In genomic region chr15:78878356-78878755, GRCh38 we compare ENCODE assay signal across 10 cellular contexts. TPM values are rescaled to one million over a fixed set of nuclear protein-coding genes. Genes with fewer than 3 reads are reported as not detected.
DNase-seq lines count a peak whose midpoint lies in the region; ATAC-seq and TF ChIP-seq lines count a peak whose summit lies in the region.
"Had no signal": no experiment of that assay in that cellular context is flagged by ENCODE, and none has a peak within 500 bp of the region (broad histone marks: within the 10 kb centered on the region; RNA-seq: fewer than 3 reads in every experiment).

No MANE protein-coding gene starts in this region.

- H2AFZ ChIP-seq in GM23338, result no peak overlapping the region

- H3K9ac ChIP-seq in iPS-15b (ENCODE audit: low read depth, low read length), result no peak overlapping the region

- intact Hi-C loops in activated T-helper 1 cell treated with anti-CD3 and anti-CD28 coated beads, Interleukin-12 subunit alpha, Interleukin-12 subunit beta, Interleukin-2, Interleukin-4 antibody, amounts not matched to agents 30 ng/mL and 10 ng/mL and 1 ng/mL, durations not matched to agents 14 hours and 24 hours and 36 hours (cut with micrococcal nuclease), result no loop called here

- peak overlapping the region; percentile 80 for H3K4me2 ChIP-seq in GM23338

- H3K27ac ChIP-seq in GM23338 (ENCODE audit: low read depth), result peak overlapping the region; percentile 7

- H3K4me1 ChIP-seq in GM23338 (ENCODE audit: insufficient read depth) (peaks cover 41% of the 10 kb centered on the region), iPS-15b (ENCODE audit: control insufficient read depth, insufficient read depth, low read length) (peaks cover 22% of the 10 kb centered on the region)

- peak overlapping the region; percentile 85 for H3K27ac Mint-ChIP-seq in GM23338
- peak overlapping the region; percentile 75 for H3K27ac Mint-ChIP-seq in activated T-helper 1 cell treated with anti-CD3 and anti-CD28 coated beads, Interleukin-12 subunit alpha, Interleukin-12 subunit beta, Interleukin-2, Interleukin-4 antibody, amounts not matched to agents 30 ng/mL and 10 ng/mL and 1 ng/mL, durations not matched to agents 14 hours and 24 hours and 36 hours

- H3K27me3 ChIP-seq in GM23338 (ENCODE audit: insufficient read depth) (no peaks in the 10 kb centered on the region), iPS-15b (ENCODE audit: control insufficient read depth, insufficient read depth, low read length) (no peaks in the 10 kb centered on the region)
- H3K27me3 ChIP-seq: ascending aorta had no signal

- peaks cover 87% of the 10 kb centered on the region for H4K20me1 ChIP-seq in GM23338 (replicated peaks; ENCODE audit: insufficient read depth)

- H3K9me3 ChIP-seq in iPS-15b (ENCODE audit: control insufficient read depth, insufficient read depth, low read length), result no peaks in the 10 kb centered on the region
- H3K9me3 ChIP-seq: ascending aorta had no signal

- no peaks in the 10 kb centered on the region for H3K9me2 ChIP-seq in GM23338 (ENCODE audit: insufficient read depth)

- H3F3A ChIP-seq in GM23338 (replicated peaks; ENCODE audit: low read depth), result no peaks in the 10 kb centered on the region

- H3K36me3 Mint-ChIP-seq in GM23338 (ENCODE audit: low read depth), result peaks cover 55% of the 10 kb centered on the region
- peaks cover 32% of the 10 kb centered on the region for H3K36me3 Mint-ChIP-seq in activated T-helper 1 cell treated with anti-CD3 and anti-CD28 coated beads, Interleukin-12 subunit alpha, Interleukin-12 subunit beta, Interleukin-2, Interleukin-4 antibody, amounts not matched to agents 30 ng/mL and 10 ng/mL and 1 ng/mL, durations not matched to agents 14 hours and 24 hours and 36 hours (ENCODE audit: low read depth)

- peaks cover 99% of the 10 kb centered on the region for H3K79me2 ChIP-seq in GM23338 (replicated peaks; ENCODE audit: insufficient read depth)

- H3K4me3 ChIP-seq in GM23338 (peak overlapping the region; percentile 33), iPS-15b (ENCODE audit: low read depth, low read length) (peak overlapping the region; percentile 4)

- no peaks in the 10 kb centered on the region for H3K9me3 Mint-ChIP-seq in GM23338
- H3K9me3 Mint-ChIP-seq in activated T-helper 1 cell treated with anti-CD3 and anti-CD28 coated beads, Interleukin-12 subunit alpha, Interleukin-12 subunit beta, Interleukin-2, Interleukin-4 antibody, amounts not matched to agents 30 ng/mL and 10 ng/mL and 1 ng/mL, durations not matched to agents 14 hours and 24 hours and 36 hours, result no peaks in the 10 kb centered on the region

- TF ChIP-seq CTCF in GM23338 (conservative IDR thresholded peaks at IDR 0.05; ENCODE audit: low read depth in 2 of 2), result no peak

- H3K27me3 Mint-ChIP-seq in GM23338 (ENCODE audit: insufficient read depth, low read depth, poor library complexity), result peaks cover 14% of the 10 kb centered on the region
- H3K27me3 Mint-ChIP-seq in activated T-helper 1 cell treated with anti-CD3 and anti-CD28 coated beads, Interleukin-12 subunit alpha, Interleukin-12 subunit beta, Interleukin-2, Interleukin-4 antibody, amounts not matched to agents 30 ng/mL and 10 ng/mL and 1 ng/mL, durations not matched to agents 14 hours and 24 hours and 36 hours (ENCODE audit: insufficient read depth), result no peaks in the 10 kb centered on the region

- H3K36me3 ChIP-seq in GM23338 (ENCODE audit: insufficient read depth) (peaks cover 26% of the 10 kb centered on the region), iPS-15b (ENCODE audit: control insufficient read depth, insufficient read depth, low read length) (peaks cover 8% of the 10 kb centered on the region)

- H3K4me3 Mint-ChIP-seq in GM23338, result peak overlapping the region; percentile 45
- peak overlapping the region; percentile 29 for H3K4me3 Mint-ChIP-seq in activated T-helper 1 cell treated with anti-CD3 and anti-CD28 coated beads, Interleukin-12 subunit alpha, Interleukin-12 subunit beta, Interleukin-2, Interleukin-4 antibody, amounts not matched to agents 30 ng/mL and 10 ng/mL and 1 ng/mL, durations not matched to agents 14 hours and 24 hours and 36 hours

- H3K4me1 Mint-ChIP-seq in GM23338, result peaks cover 38% of the 10 kb centered on the region
- H3K4me1 Mint-ChIP-seq in activated T-helper 1 cell treated with anti-CD3 and anti-CD28 coated beads, Interleukin-12 subunit alpha, Interleukin-12 subunit beta, Interleukin-2, Interleukin-4 antibody, amounts not matched to agents 30 ng/mL and 10 ng/mL and 1 ng/mL, durations not matched to agents 14 hours and 24 hours and 36 hours (ENCODE audit: low read depth), result peaks cover 71% of the 10 kb centered on the region

- DNase-seq in AG08395 (ENCODE audit: low spot score), result peak; percentile 30
- no peak for DNase-seq in GM23338 (ENCODE audit: low spot score)
- DNase-seq in activated T-helper 1 cell treated with anti-CD3 and anti-CD28 coated beads, Interleukin-12 subunit alpha, Interleukin-12 subunit beta, Interleukin-2, Interleukin-4 antibody, amounts not matched to agents 30 ng/mL and 10 ng/mL and 1 ng/mL, durations not matched to agents 14 hours and 24 hours and 36 hours (ENCODE audit: low spot score), result no peak
- no peak for DNase-seq in SIG-M5 treated with dmso at 0.1 percent for 504 hours (lab: John Stamatoyannopoulos, UW; ENCODE audit: unreplicated experiment)
- DNase-seq in ecto neural progenitor cell (ENCODE audit: low spot score), result no peak
- no peak for DNase-seq in left lobe of liver (ENCODE audit: low spot score)
- DNase-seq: NCI-H187 had no signal

- ATAC-seq in GM23338, result no peak
- no peak for ATAC-seq in GM18502 (IDR thresholded peaks at IDR 0.05; ENCODE audit: poor library complexity, unreplicated experiment)
- ATAC-seq in left lobe of liver, result no peak

TF ChIP-seq in GM23338, 12 proteins besides CTCF, POLR2A, EP300 and RAD21 (continues in another document):
- TF ChIP-seq STAT1 (IDR thresholded peaks at IDR 0.05; ENCODE audit: unreplicated experiment), result no peak
- TF ChIP-seq, protein P1, sequence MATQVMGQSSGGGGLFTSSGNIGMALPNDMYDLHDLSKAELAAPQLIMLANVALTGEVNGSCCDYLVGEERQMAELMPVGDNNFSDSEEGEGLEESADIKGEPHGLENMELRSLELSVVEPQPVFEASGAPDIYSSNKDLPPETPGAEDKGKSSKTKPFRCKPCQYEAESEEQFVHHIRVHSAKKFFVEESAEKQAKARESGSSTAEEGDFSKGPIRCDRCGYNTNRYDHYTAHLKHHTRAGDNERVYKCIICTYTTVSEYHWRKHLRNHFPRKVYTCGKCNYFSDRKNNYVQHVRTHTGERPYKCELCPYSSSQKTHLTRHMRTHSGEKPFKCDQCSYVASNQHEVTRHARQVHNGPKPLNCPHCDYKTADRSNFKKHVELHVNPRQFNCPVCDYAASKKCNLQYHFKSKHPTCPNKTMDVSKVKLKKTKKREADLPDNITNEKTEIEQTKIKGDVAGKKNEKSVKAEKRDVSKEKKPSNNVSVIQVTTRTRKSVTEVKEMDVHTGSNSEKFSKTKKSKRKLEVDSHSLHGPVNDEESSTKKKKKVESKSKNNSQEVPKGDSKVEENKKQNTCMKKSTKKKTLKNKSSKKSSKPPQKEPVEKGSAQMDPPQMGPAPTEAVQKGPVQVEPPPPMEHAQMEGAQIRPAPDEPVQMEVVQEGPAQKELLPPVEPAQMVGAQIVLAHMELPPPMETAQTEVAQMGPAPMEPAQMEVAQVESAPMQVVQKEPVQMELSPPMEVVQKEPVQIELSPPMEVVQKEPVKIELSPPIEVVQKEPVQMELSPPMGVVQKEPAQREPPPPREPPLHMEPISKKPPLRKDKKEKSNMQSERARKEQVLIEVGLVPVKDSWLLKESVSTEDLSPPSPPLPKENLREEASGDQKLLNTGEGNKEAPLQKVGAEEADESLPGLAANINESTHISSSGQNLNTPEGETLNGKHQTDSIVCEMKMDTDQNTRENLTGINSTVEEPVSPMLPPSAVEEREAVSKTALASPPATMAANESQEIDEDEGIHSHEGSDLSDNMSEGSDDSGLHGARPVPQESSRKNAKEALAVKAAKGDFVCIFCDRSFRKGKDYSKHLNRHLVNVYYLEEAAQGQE (IDR thresholded peaks at IDR 0.05; ENCODE audit: unreplicated experiment), result no peak
- no peak for TF ChIP-seq EZH2 (IDR thresholded peaks at IDR 0.05; ENCODE audit: low read depth, unreplicated experiment)
- TF ChIP-seq EZH2phosphoT487 (IDR thresholded peaks at IDR 0.05; ENCODE audit: unreplicated experiment), result no peak
- TF ChIP-seq POLR2AphosphoS5 (IDR thresholded peaks at IDR 0.05; ENCODE audit: low read depth), result no peak
- TF ChIP-seq, protein P2, sequence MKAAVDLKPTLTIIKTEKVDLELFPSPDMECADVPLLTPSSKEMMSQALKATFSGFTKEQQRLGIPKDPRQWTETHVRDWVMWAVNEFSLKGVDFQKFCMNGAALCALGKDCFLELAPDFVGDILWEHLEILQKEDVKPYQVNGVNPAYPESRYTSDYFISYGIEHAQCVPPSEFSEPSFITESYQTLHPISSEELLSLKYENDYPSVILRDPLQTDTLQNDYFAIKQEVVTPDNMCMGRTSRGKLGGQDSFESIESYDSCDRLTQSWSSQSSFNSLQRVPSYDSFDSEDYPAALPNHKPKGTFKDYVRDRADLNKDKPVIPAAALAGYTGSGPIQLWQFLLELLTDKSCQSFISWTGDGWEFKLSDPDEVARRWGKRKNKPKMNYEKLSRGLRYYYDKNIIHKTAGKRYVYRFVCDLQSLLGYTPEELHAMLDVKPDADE (IDR thresholded peaks at IDR 0.05), result no peak

RNA-seq across cellular contexts. Expression of gene MORF4L1, which starts 5.7 kb away (rescaled TPM):
- 491 and 520 TPM in 2 replicates for total RNA-seq in GM23338 (2014; rRNA removed; shearing (Covaris generic))
- polyA plus RNA-seq in GM23338 (2016; fragmentation: Nextera tagmentation; extraction: Ambion mirVana), result 571 and 611 TPM in 2 replicates
- total RNA-seq in activated T-helper 1 cell treated with anti-CD3 and anti-CD28 coated beads, Interleukin-12 subunit alpha, Interleukin-12 subunit beta, Interleukin-2, Interleukin-4 antibody, amounts not matched to agents 30 ng/mL and 10 ng/mL and 1 ng/mL, durations not matched to agents 14 hours and 24 hours and 36 hours, result 270 and 271 TPM in 2 replicates
- total RNA-seq in left lobe of liver, result 96.5 TPM
